Comparison of ENCODE assay signal across 1 cellular context in the genomic region with DNA sequence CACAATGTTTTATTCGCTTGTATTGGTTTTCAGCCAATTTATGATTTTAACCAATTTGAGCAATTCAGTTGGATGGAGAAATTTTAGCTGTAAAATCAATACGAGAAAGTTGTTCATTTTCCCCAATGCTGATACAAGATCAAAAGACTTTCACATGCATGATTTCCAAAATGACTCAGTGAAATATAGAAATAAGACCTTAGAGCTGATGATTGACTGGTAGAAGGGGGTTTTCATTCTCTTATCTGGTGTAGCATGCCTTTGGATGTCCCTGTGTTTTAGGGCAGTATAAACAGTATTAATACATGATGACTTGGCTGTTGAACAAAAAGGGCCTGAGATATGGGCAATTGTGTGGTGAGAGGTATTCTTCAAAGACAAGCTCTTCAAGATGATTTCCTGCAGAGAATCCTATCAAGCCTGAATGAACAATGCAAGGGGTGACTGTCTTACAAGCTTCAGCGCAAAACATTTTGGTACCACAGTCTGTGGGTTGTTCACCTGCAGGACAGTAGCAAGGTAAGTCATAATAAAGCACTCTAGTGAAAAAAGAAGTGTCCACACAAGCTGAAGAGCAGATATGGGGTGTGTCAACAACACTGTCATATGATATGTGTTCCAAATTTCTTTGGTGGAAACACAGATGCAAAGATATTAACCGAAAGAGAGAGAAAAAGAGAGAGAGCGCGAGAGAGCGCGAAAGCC.
TF ChIP-seq lines count a peak whose summit lies in the region.

No MANE protein-coding gene starts in this region.

TF ChIP-seq in HepG2, 621 proteins besides CTCF, POLR2A, EP300 and RAD21 (continued from another document):
- TF ChIP-seq, protein P1, sequence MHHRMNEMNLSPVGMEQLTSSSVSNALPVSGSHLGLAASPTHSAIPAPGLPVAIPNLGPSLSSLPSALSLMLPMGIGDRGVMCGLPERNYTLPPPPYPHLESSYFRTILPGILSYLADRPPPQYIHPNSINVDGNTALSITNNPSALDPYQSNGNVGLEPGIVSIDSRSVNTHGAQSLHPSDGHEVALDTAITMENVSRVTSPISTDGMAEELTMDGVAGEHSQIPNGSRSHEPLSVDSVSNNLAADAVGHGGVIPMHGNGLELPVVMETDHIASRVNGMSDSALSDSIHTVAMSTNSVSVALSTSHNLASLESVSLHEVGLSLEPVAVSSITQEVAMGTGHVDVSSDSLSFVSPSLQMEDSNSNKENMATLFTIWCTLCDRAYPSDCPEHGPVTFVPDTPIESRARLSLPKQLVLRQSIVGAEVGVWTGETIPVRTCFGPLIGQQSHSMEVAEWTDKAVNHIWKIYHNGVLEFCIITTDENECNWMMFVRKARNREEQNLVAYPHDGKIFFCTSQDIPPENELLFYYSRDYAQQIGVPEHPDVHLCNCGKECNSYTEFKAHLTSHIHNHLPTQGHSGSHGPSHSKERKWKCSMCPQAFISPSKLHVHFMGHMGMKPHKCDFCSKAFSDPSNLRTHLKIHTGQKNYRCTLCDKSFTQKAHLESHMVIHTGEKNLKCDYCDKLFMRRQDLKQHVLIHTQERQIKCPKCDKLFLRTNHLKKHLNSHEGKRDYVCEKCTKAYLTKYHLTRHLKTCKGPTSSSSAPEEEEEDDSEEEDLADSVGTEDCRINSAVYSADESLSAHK (CRISPR knock-in tag; IDR thresholded peaks at IDR 0.05; ENCODE audit: borderline replicate concordance) = no peak
- TF ChIP-seq, protein P2, sequence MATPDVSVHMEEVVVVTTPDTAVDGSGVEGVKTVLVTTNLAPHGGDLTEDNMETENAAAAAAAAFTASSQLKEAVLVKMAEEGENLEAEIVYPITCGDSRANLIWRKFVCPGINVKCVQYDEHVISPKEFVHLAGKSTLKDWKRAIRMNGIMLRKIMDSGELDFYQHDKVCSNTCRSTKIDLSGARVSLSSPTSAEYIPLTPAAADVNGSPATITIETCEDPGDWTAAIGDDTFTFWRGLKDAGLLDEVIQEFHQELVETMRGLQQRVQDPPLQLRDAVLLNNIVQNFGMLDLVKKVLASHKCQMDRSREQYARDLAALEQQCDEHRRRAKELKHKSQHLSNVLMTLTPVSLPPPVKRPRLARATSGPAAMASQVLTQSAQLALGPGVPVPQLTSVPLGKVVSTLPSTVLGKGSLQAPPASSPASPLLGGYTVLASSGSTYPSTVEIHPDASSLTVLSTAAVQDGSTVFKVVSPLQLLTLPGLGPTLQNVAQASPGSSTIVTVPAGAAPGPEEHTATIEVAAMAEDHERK (CRISPR knock-in tag; IDR thresholded peaks at IDR 0.05; ENCODE audit: low read depth) = no peak
- TF ChIP-seq KDM3A (CRISPR knock-in tag; IDR thresholded peaks at IDR 0.05; ENCODE audit: low read depth) (no peak), ZNF788 (CRISPR knock-in tag; IDR thresholded peaks at IDR 0.05; ENCODE audit: borderline replicate concordance) (no peak), ZBTB21 (CRISPR knock-in tag; IDR thresholded peaks at IDR 0.05) (no peak)
